10 cellular contexts compared by ENCODE assay signal in genomic region chr20:14860410-14860814, GRCh38.
A peak's percentile ranks its signal among the peaks of the same experiment; 100 is the strongest.
DNase-seq lines count a peak whose midpoint lies in the region; ATAC-seq lines count a peak whose summit lies in the region.
"Had no signal": no experiment of that assay in that cellular context is flagged by ENCODE, and none has a peak within 500 bp of the region (broad histone marks: within the 10 kb centered on the region; RNA-seq: fewer than 3 reads in every experiment).

No MANE protein-coding gene starts in this region.

- ATAC-seq in HG02678 (IDR thresholded peaks at IDR 0.05; ENCODE audit: unreplicated experiment) (no peak), HG03108 (IDR thresholded peaks at IDR 0.05; ENCODE audit: unreplicated experiment) (no peak), GM18861 (IDR thresholded peaks at IDR 0.05; ENCODE audit: unreplicated experiment) (no peak), GM21786 (IDR thresholded peaks at IDR 0.05; ENCODE audit: unreplicated experiment) (no peak)
- ATAC-seq: heart right ventricle had no signal

- DNase-seq in DMS153 treated with DMSO at 0.1 percent for 48 hours (lab: John Stamatoyannopoulos, UW; ENCODE audit: unreplicated experiment) (peak; percentile 50), HT-29 (ENCODE audit: low spot score) (peak; percentile 3), NCI-H82 (lab: John Stamatoyannopoulos, UW) (peak; percentile 80), iPS-NIHi11 (ENCODE audit: low spot score) (peak; percentile 47)
- DNase-seq: CD4-positive, alpha-beta T cell; heart right ventricle had no signal

Comparison
In these comparisons a context has a peak if more than half of its experiments do, and no peak if none do; other contexts are left out.
1. DNase-seq: peak in every context shown above with its lines; median percentile 80 in NCI-H82; 50 in DMS153 treated with DMSO at 0.1 percent for 48 hours; 47 in iPS-NIHi11; 3 in HT-29.